In genomic region chr6:80605165-80605989, GRCh38 we compare ENCODE assay signal across 1 cellular context.
TF ChIP-seq lines count a peak whose summit lies in the region.

No MANE protein-coding gene starts in this region.

TF ChIP-seq in WTC11, 78 proteins besides CTCF, POLR2A, EP300 and RAD21 (continued from another document):
- TF ChIP-seq, protein P1, sequence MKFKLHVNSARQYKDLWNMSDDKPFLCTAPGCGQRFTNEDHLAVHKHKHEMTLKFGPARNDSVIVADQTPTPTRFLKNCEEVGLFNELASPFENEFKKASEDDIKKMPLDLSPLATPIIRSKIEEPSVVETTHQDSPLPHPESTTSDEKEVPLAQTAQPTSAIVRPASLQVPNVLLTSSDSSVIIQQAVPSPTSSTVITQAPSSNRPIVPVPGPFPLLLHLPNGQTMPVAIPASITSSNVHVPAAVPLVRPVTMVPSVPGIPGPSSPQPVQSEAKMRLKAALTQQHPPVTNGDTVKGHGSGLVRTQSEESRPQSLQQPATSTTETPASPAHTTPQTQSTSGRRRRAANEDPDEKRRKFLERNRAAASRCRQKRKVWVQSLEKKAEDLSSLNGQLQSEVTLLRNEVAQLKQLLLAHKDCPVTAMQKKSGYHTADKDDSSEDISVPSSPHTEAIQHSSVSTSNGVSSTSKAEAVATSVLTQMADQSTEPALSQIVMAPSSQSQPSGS (CRISPR knock-in tag; IDR thresholded peaks at IDR 0.05; ENCODE audit: borderline replicate concordance, low read depth): no peak
